Comparison of ENCODE assay signal across 9 cellular contexts in the genomic region with DNA sequence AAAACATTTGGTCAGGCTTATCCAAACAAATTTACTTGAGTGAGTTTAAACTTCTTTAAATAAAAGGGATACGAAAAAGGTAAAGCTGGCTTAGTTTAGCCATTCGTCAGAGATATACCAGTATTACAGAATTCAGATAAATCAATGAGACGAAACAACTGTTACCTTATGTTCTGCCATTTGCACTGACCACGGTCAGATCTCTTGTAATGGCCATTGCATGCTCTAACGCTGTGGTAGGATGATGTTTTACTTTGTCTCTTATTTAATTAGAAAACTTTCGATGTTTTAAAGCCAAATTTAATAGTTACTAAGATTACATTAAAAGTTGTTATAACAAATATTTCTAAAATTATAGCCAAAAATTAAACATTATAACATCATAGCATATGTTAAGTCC. TPM values are rescaled to one million over a fixed set of nuclear protein-coding genes. Genes with fewer than 3 reads are reported as not detected.
A peak's percentile ranks its signal among the peaks of the same experiment; 100 is the strongest.
DNase-seq lines count a peak whose midpoint lies in the region; ATAC-seq and TF ChIP-seq lines count a peak whose summit lies in the region.
"Had no signal": no experiment of that assay in that cellular context is flagged by ENCODE, and none has a peak within 500 bp of the region (broad histone marks: within the 10 kb centered on the region; RNA-seq: fewer than 3 reads in every experiment).

No MANE protein-coding gene starts in this region.

- no peaks in the 10 kb centered on the region for H3K36me3 ChIP-seq in CD8-positive, alpha-beta memory T cell (ENCODE audit: insufficient read depth, low read length)
- H3K36me3 ChIP-seq in Loucy (ENCODE audit: insufficient read depth, low read length) (no peaks in the 10 kb centered on the region), neural cell (ENCODE audit: insufficient read depth, low read length) (no peaks in the 10 kb centered on the region)

- no peak for TF ChIP-seq EP300 in neural cell (conservative IDR thresholded peaks at IDR 0.05; ENCODE audit: poor library complexity, severe bottlenecking)

- CTCF ChIA-PET in CD8-positive, alpha-beta memory T cell (lab: Charles Lee): interaction anchor here (1.1 to 1.5 kb wide), 2 partner anchors 33 to 89 kb away, joined by 3 read pairs; partner anchors contain the start of gene POLI

- H3K4me3 ChIP-seq in CD8-positive, alpha-beta memory T cell (ENCODE audit: low read length): no peak overlapping the region
- H3K4me3 ChIP-seq in Loucy (ENCODE audit: low read length, poor library complexity, severe bottlenecking): peak overlapping the region; percentile 90
- H3K4me3 ChIP-seq in neural cell (ENCODE audit: low read length): peak overlapping the region; percentile 79

- H3F3A ChIP-seq in Loucy (ENCODE audit: low read depth) (no peaks in the 10 kb centered on the region), neural cell (ENCODE audit: insufficient read depth, low read length, poor library complexity, severe bottlenecking) (no peaks in the 10 kb centered on the region)

- ATAC-seq in central memory CD8-positive, alpha-beta T cell (replicated peaks; ENCODE audit: extremely low read depth, poor library complexity, severe bottlenecking): no peak
- ATAC-seq in sciatic nerve: no peak
- ATAC-seq in GM19397 (IDR thresholded peaks at IDR 0.05; ENCODE audit: unreplicated experiment): no peak

- POLR2A ChIA-PET in CD8-positive, alpha-beta memory T cell (lab: Charles Lee): interaction anchor here (0.6 kb wide), 1 partner anchor 111 kb away, joined by 3 read pairs; no protein-coding TSS in a partner anchor

- peaks cover 16 to 23% (median 22%) of the 10 kb centered on the region in 3 donors for H3K4me1 Mint-ChIP-seq in CD8-positive, alpha-beta memory T cell
- H3K4me1 Mint-ChIP-seq in central memory CD8-positive, alpha-beta T cell: peaks cover 22% of the 10 kb centered on the region

- H3K27ac Mint-ChIP-seq in CD8-positive, alpha-beta memory T cell: peak overlapping the region in 1 of 8 donors; percentile 80
- no peak overlapping the region for H3K27ac Mint-ChIP-seq in central memory CD8-positive, alpha-beta T cell (ENCODE audit: low read depth)

- no peak for TF ChIP-seq RAD21 in neural cell (conservative IDR thresholded peaks at IDR 0.05)

- peak overlapping the region; percentile 96 for H3K9ac ChIP-seq in Loucy (ENCODE audit: low read depth, low read length, poor library complexity, severe bottlenecking)
- no peak overlapping the region for H3K9ac ChIP-seq in neural cell (ENCODE audit: low read length)

- H4K20me1 ChIP-seq in Loucy (ENCODE audit: insufficient read depth, low read length, poor library complexity, severe bottlenecking) (peaks cover 13% of the 10 kb centered on the region), neural cell (ENCODE audit: insufficient read depth) (no peaks in the 10 kb centered on the region)

- no peaks in the 10 kb centered on the region for H3K9me3 ChIP-seq in CD8-positive, alpha-beta memory T cell (ENCODE audit: low read length)
- H3K9me3 ChIP-seq in Loucy (ENCODE audit: insufficient read depth, low read depth, low read length) (no peaks in the 10 kb centered on the region), neural cell (ENCODE audit: low read length) (no peaks in the 10 kb centered on the region)

- peak overlapping the region in 4 of 7 donors; percentile 96 to 99 (median 98) for H3K4me3 Mint-ChIP-seq in CD8-positive, alpha-beta memory T cell
- H3K4me3 Mint-ChIP-seq in central memory CD8-positive, alpha-beta T cell: peak overlapping the region; percentile 99

- peaks cover 12% of the 10 kb centered on the region for H3K4me1 ChIP-seq in CD8-positive, alpha-beta memory T cell (ENCODE audit: insufficient read depth, low read length)
- H3K4me1 ChIP-seq in Loucy (ENCODE audit: insufficient read depth, low read length, poor library complexity, severe bottlenecking): peaks cover 59% of the 10 kb centered on the region

- peaks cover 0 to 3% of the 10 kb centered on the region in 2 donors for H3K27me3 Mint-ChIP-seq in CD8-positive, alpha-beta memory T cell
- H3K27me3 Mint-ChIP-seq in central memory CD8-positive, alpha-beta T cell: no peaks in the 10 kb centered on the region

- TF ChIP-seq CTCF in Loucy (conservative IDR thresholded peaks at IDR 0.05; ENCODE audit: low read length): no peak
- TF ChIP-seq CTCF in neural cell (IDR thresholded peaks at IDR 0.05; ENCODE audit: poor library complexity, severe bottlenecking): no peak

- no peak for DNase-seq in CD8-positive, alpha-beta memory T cell
- no peak for DNase-seq in central memory CD8-positive, alpha-beta T cell (ENCODE audit: low spot score in 2 of 2)
- DNase-seq in sciatic nerve (ENCODE audit: low spot score) (no peak), putamen (ENCODE audit: low spot score) (no peak)
- DNase-seq in stimulated activated naive CD4-positive, alpha-beta T cell treated with Interleukin-2 at 50 U/mL for 16 hours (lab: John Stamatoyannopoulos, UW): no peak

- peak overlapping the region; percentile 96 for H3K4me2 ChIP-seq in Loucy (ENCODE audit: low read depth, low read length, poor library complexity, severe bottlenecking)
- peak overlapping the region; percentile 89 for H3K4me2 ChIP-seq in neural cell (ENCODE audit: low read length)

- no peak overlapping the region for H3K27ac ChIP-seq in CD8-positive, alpha-beta memory T cell (ENCODE audit: low read depth, low read length)
- H3K27ac ChIP-seq in neural cell (ENCODE audit: low read length): no peak overlapping the region

- no peaks in the 10 kb centered on the region for H3K9me2 ChIP-seq in Loucy (replicated peaks; ENCODE audit: low read depth, low read length)
- H3K9me2 ChIP-seq in neural cell (ENCODE audit: insufficient read depth, low read length): no peaks in the 10 kb centered on the region

- intact Hi-C loops in sciatic nerve (cut with DNase I): no loop called here

- peaks cover 52% of the 10 kb centered on the region for H3K79me2 ChIP-seq in Loucy (ENCODE audit: insufficient read depth, low read length)
- H3K79me2 ChIP-seq in neural cell (replicated peaks; ENCODE audit: insufficient read depth, low read length): peaks cover 10% of the 10 kb centered on the region

- H2AFZ ChIP-seq in Loucy (ENCODE audit: low read length): no peak overlapping the region
- no peak overlapping the region for H2AFZ ChIP-seq in neural cell (ENCODE audit: low read depth, low read length)

- H3K9me3 Mint-ChIP-seq in CD8-positive, alpha-beta memory T cell: no peaks in the 10 kb centered on the region
- H3K9me3 Mint-ChIP-seq in central memory CD8-positive, alpha-beta T cell: no peaks in the 10 kb centered on the region

- H3K27me3 ChIP-seq in CD8-positive, alpha-beta memory T cell (ENCODE audit: insufficient read depth, low read length, poor library complexity, severe bottlenecking): no peaks in the 10 kb centered on the region
- no peaks in the 10 kb centered on the region for H3K27me3 ChIP-seq in Loucy (ENCODE audit: insufficient read depth, low read length, poor library complexity, severe bottlenecking)
- H3K27me3 ChIP-seq in neural cell (ENCODE audit: insufficient read depth, low read depth, low read length): no peaks in the 10 kb centered on the region

- peaks cover 0 to 15% (median 3%) of the 10 kb centered on the region in 3 donors for H3K36me3 Mint-ChIP-seq in CD8-positive, alpha-beta memory T cell
- H3K36me3 Mint-ChIP-seq in central memory CD8-positive, alpha-beta T cell (ENCODE audit: insufficient read depth): peaks cover 17% of the 10 kb centered on the region

TF ChIP-seq in neural cell, 6 proteins besides CTCF, POLR2A, EP300 and RAD21:
- TF ChIP-seq SMC3 (conservative IDR thresholded peaks at IDR 0.05; ENCODE audit: poor library complexity) (no peak), EZH2 (IDR thresholded peaks at IDR 0.05; ENCODE audit: borderline replicate concordance, insufficient read depth, low read length, poor library complexity, severe bottlenecking) (no peak), MXI1 (conservative IDR thresholded peaks at IDR 0.05; ENCODE audit: poor library complexity, severe bottlenecking) (no peak), POLR2AphosphoS5 (IDR thresholded peaks at IDR 0.05) (no peak), TAF1 (IDR thresholded peaks at IDR 0.05; ENCODE audit: low read depth) (no peak)
- TF ChIP-seq, protein P1, sequence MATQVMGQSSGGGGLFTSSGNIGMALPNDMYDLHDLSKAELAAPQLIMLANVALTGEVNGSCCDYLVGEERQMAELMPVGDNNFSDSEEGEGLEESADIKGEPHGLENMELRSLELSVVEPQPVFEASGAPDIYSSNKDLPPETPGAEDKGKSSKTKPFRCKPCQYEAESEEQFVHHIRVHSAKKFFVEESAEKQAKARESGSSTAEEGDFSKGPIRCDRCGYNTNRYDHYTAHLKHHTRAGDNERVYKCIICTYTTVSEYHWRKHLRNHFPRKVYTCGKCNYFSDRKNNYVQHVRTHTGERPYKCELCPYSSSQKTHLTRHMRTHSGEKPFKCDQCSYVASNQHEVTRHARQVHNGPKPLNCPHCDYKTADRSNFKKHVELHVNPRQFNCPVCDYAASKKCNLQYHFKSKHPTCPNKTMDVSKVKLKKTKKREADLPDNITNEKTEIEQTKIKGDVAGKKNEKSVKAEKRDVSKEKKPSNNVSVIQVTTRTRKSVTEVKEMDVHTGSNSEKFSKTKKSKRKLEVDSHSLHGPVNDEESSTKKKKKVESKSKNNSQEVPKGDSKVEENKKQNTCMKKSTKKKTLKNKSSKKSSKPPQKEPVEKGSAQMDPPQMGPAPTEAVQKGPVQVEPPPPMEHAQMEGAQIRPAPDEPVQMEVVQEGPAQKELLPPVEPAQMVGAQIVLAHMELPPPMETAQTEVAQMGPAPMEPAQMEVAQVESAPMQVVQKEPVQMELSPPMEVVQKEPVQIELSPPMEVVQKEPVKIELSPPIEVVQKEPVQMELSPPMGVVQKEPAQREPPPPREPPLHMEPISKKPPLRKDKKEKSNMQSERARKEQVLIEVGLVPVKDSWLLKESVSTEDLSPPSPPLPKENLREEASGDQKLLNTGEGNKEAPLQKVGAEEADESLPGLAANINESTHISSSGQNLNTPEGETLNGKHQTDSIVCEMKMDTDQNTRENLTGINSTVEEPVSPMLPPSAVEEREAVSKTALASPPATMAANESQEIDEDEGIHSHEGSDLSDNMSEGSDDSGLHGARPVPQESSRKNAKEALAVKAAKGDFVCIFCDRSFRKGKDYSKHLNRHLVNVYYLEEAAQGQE (IDR thresholded peaks at IDR 0.05; ENCODE audit: borderline replicate concordance): no peak

RNA-seq across cellular contexts. Expression of gene C18orf54, which starts 1.5 kb away (rescaled TPM):
- 10 to 100 TPM; 10.1 to 10.6 TPM for total RNA-seq in CD8-positive, alpha-beta memory T cell
- polyA plus RNA-seq in CD8-positive, alpha-beta memory T cell: 1.1 TPM
- polyA plus RNA-seq in neural cell: 2.2 and 2.3 TPM in 2 replicates
- polyA minus RNA-seq in neural cell: 3.4 and 4.9 TPM in 2 replicates
- total RNA-seq in sciatic nerve: 5.9 TPM

RNA-seq across cellular contexts. Expression of gene STARD6, which starts 1.6 kb away (rescaled TPM):
- total RNA-seq in CD8-positive, alpha-beta memory T cell: under 1 TPM in 1 of 2 experiments, not detected in 1; 0.46 TPM
- polyA plus RNA-seq in CD8-positive, alpha-beta memory T cell: not detected
- not detected in 2 replicates for polyA plus RNA-seq in neural cell
- 1.2 TPM in 1 of 2 replicates, not detected in the other for polyA minus RNA-seq in neural cell
- 0.85 TPM for total RNA-seq in sciatic nerve
- total RNA-seq: HT1080 had no signal
